2 cellular contexts compared by ENCODE assay signal in the genomic region with DNA sequence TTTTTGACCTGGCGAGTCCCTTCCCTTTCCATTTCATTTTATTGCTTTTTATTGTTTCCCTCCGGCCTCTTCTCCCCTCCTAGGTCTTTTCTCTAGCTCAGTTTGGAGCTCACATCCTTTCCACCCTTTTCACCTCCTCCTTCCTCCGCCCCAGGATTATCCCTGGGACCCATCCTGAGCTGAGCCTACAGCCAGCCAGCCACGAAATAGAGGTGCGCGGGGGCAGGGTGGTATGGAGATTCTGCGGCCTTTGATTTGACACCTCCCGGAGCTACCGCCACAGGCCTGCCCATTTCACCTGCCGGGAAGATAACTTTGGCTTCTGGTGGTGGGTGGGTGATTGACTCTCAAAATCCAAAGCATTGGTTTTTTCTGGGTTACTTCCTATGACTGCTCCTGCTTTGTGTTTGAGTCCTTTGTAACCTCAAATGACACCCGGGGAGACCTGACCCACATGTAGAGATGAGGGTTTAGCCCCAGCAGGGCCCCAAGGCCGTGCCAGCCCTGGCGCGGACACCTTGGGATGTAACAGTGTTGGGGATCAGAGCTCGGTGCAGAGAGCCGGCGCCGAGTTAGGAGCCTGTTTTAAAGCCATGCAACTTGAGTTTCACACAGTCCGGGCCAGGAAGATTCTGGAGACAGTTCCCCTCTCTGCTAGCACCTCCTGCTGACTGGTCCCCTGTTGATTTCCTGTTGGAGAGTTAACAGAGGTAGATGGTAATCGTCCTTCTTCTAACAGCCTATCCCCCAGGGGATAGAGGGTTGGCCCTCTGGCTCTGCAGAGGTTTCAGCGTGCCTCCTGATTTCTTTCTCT.
TF ChIP-seq lines count a peak whose summit lies in the region.

No MANE protein-coding gene starts in this region.

TF ChIP-seq in HEK293, 187 proteins besides CTCF, POLR2A, EP300 and RAD21 (continued from another document and continues in another):
- TF ChIP-seq, protein P1, sequence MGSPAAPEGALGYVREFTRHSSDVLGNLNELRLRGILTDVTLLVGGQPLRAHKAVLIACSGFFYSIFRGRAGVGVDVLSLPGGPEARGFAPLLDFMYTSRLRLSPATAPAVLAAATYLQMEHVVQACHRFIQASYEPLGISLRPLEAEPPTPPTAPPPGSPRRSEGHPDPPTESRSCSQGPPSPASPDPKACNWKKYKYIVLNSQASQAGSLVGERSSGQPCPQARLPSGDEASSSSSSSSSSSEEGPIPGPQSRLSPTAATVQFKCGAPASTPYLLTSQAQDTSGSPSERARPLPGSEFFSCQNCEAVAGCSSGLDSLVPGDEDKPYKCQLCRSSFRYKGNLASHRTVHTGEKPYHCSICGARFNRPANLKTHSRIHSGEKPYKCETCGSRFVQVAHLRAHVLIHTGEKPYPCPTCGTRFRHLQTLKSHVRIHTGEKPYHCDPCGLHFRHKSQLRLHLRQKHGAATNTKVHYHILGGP (tag by site-specific recombination; IDR thresholded peaks at IDR 0.05): no peak
- TF ChIP-seq ZNF768 (tag by site-specific recombination; IDR thresholded peaks at IDR 0.05): no peak
- TF ChIP-seq, protein P2, sequence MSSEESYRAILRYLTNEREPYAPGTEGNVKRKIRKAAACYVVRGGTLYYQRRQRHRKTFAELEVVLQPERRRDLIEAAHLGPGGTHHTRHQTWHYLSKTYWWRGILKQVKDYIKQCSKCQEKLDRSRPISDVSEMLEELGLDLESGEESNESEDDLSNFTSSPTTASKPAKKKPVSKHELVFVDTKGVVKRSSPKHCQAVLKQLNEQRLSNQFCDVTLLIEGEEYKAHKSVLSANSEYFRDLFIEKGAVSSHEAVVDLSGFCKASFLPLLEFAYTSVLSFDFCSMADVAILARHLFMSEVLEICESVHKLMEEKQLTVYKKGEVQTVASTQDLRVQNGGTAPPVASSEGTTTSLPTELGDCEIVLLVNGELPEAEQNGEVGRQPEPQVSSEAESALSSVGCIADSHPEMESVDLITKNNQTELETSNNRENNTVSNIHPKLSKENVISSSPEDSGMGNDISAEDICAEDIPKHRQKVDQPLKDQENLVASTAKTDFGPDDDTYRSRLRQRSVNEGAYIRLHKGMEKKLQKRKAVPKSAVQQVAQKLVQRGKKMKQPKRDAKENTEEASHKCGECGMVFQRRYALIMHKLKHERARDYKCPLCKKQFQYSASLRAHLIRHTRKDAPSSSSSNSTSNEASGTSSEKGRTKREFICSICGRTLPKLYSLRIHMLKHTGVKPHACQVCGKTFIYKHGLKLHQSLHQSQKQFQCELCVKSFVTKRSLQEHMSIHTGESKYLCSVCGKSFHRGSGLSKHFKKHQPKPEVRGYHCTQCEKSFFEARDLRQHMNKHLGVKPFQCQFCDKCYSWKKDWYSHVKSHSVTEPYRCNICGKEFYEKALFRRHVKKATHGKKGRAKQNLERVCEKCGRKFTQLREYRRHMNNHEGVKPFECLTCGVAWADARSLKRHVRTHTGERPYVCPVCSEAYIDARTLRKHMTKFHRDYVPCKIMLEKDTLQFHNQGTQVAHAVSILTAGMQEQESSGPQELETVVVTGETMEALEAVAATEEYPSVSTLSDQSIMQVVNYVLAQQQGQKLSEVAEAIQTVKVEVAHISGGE (tag by site-specific recombination; conservative IDR thresholded peaks at IDR 0.05; ENCODE audit: low read depth): peak; percentile 31
- TF ChIP-seq ZIC2 (tag by site-specific recombination; IDR thresholded peaks at IDR 0.05): peak; percentile 83
- peak; percentile 93 for TF ChIP-seq GLIS1 (tag by site-specific recombination; IDR thresholded peaks at IDR 0.05)
- TF ChIP-seq ZBTB48 (tag by site-specific recombination; IDR thresholded peaks at IDR 0.05): peak; percentile 20; the same call in 1 of the 2 replicates
- TF ChIP-seq ZNF211 (tag by site-specific recombination; IDR thresholded peaks at IDR 0.05; ENCODE audit: low read depth): no peak
- TF ChIP-seq ZNF843 (tag by site-specific recombination; IDR thresholded peaks at IDR 0.05): 0 out of 2 replicates have a peak, but pooled peaks have one; percentile 21
- peak; percentile 56; the same call in 1 of the 2 replicates for TF ChIP-seq IKZF3 (tag by site-specific recombination; IDR thresholded peaks at IDR 0.05)
- TF ChIP-seq, protein P3, sequence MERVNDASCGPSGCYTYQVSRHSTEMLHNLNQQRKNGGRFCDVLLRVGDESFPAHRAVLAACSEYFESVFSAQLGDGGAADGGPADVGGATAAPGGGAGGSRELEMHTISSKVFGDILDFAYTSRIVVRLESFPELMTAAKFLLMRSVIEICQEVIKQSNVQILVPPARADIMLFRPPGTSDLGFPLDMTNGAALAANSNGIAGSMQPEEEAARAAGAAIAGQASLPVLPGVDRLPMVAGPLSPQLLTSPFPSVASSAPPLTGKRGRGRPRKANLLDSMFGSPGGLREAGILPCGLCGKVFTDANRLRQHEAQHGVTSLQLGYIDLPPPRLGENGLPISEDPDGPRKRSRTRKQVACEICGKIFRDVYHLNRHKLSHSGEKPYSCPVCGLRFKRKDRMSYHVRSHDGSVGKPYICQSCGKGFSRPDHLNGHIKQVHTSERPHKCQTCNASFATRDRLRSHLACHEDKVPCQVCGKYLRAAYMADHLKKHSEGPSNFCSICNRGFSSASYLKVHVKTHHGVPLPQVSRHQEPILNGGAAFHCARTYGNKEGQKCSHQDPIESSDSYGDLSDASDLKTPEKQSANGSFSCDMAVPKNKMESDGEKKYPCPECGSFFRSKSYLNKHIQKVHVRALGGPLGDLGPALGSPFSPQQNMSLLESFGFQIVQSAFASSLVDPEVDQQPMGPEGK (tag by site-specific recombination; IDR thresholded peaks at IDR 0.05): peak; percentile 40
- no peak for TF ChIP-seq ZNF394 (tag by site-specific recombination; IDR thresholded peaks at IDR 0.05; ENCODE audit: borderline replicate concordance)
- TF ChIP-seq, protein P4, sequence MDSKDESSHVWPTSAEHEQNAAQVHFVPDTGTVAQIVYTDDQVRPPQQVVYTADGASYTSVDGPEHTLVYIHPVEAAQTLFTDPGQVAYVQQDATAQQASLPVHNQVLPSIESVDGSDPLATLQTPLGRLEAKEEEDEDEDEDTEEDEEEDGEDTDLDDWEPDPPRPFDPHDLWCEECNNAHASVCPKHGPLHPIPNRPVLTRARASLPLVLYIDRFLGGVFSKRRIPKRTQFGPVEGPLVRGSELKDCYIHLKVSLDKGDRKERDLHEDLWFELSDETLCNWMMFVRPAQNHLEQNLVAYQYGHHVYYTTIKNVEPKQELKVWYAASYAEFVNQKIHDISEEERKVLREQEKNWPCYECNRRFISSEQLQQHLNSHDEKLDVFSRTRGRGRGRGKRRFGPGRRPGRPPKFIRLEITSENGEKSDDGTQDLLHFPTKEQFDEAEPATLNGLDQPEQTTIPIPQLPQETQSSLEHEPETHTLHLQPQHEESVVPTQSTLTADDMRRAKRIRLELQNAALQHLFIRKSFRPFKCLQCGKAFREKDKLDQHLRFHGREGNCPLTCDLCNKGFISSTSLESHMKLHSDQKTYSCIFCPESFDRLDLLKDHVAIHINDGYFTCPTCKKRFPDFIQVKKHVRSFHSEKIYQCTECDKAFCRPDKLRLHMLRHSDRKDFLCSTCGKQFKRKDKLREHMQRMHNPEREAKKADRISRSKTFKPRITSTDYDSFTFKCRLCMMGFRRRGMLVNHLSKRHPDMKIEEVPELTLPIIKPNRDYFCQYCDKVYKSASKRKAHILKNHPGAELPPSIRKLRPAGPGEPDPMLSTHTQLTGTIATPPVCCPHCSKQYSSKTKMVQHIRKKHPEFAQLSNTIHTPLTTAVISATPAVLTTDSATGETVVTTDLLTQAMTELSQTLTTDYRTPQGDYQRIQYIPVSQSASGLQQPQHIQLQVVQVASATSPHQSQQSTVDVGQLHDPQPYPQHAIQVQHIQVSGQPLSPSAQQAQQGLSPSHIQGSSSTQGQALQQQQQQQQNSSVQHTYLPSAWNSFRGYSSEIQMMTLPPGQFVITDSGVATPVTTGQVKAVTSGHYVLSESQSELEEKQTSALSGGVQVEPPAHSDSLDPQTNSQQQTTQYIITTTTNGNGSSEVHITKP (tag by site-specific recombination; IDR thresholded peaks at IDR 0.05): 0 out of 2 replicates have a peak, but pooled peaks have one; percentile 11
- TF ChIP-seq ZNF558 (tag by site-specific recombination; IDR thresholded peaks at IDR 0.05): no peak
- peak; percentile 54; the same call in 1 of the 2 replicates for TF ChIP-seq ZEB2 (tag by site-specific recombination; IDR thresholded peaks at IDR 0.05)

TF ChIP-seq in GM12878, 131 proteins besides CTCF, POLR2A, EP300 and RAD21 (continued from another document and continues in another):
- TF ChIP-seq TAF1 (IDR thresholded peaks at IDR 0.05; ENCODE audit: borderline replicate concordance, low read depth, low read length) (0 out of 2 replicates have a peak, but pooled peaks have one; percentile 21), TCF7 (IDR thresholded peaks at IDR 0.05; ENCODE audit: borderline replicate concordance) (no peak), HDGF (IDR thresholded peaks at IDR 0.05) (peak; percentile 16; the same call in 1 of the 2 replicates), TCF12 (IDR thresholded peaks at IDR 0.05; ENCODE audit: low read depth, low read length) (no peak), HDAC2 (IDR thresholded peaks at IDR 0.05) (no peak), JUNB (IDR thresholded peaks at IDR 0.05) (no peak), EED (IDR thresholded peaks at IDR 0.05; ENCODE audit: low read depth) (peak; percentile 67), ZBED1 (IDR thresholded peaks at IDR 0.05; ENCODE audit: borderline replicate concordance) (peak; percentile 45; the same call in 1 of the 2 replicates), MEF2B (IDR thresholded peaks at IDR 0.05; ENCODE audit: partially characterized antibody, poor library complexity, severe bottlenecking) (peak; percentile 97), HCFC1 (IDR thresholded peaks at IDR 0.05; ENCODE audit: low read length) (no peak), FOXM1 (IDR thresholded peaks at IDR 0.05; ENCODE audit: low read depth, low read length) (no peak), SMC3 (IDR thresholded peaks at IDR 0.05; ENCODE audit: borderline replicate concordance, low read length) (peak; percentile 66; the same call in 1 of the 2 replicates), IKZF1 (conservative IDR thresholded peaks at IDR 0.05) (peak; percentile 75), SMARCA5 (IDR thresholded peaks at IDR 0.05) (peak; percentile 84), POU2F2 (IDR thresholded peaks at IDR 0.05; ENCODE audit: borderline replicate concordance, low read depth, low read length) (peak; percentile 73; the same call in 2 of the 3 replicates)
- TF ChIP-seq, protein P5, sequence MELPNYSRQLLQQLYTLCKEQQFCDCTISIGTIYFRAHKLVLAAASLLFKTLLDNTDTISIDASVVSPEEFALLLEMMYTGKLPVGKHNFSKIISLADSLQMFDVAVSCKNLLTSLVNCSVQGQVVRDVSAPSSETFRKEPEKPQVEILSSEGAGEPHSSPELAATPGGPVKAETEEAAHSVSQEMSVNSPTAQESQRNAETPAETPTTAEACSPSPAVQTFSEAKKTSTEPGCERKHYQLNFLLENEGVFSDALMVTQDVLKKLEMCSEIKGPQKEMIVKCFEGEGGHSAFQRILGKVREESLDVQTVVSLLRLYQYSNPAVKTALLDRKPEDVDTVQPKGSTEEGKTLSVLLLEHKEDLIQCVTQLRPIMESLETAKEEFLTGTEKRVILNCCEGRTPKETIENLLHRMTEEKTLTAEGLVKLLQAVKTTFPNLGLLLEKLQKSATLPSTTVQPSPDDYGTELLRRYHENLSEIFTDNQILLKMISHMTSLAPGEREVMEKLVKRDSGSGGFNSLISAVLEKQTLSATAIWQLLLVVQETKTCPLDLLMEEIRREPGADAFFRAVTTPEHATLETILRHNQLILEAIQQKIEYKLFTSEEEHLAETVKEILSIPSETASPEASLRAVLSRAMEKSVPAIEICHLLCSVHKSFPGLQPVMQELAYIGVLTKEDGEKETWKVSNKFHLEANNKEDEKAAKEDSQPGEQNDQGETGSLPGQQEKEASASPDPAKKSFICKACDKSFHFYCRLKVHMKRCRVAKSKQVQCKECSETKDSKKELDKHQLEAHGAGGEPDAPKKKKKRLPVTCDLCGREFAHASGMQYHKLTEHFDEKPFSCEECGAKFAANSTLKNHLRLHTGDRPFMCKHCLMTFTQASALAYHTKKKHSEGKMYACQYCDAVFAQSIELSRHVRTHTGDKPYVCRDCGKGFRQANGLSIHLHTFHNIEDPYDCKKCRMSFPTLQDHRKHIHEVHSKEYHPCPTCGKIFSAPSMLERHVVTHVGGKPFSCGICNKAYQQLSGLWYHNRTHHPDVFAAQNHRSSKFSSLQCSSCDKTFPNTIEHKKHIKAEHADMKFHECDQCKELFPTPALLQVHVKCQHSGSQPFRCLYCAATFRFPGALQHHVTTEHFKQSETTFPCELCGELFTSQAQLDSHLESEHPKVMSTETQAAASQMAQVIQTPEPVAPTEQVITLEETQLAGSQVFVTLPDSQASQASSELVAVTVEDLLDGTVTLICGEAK (IDR thresholded peaks at IDR 0.05; ENCODE audit: borderline replicate concordance): no peak
- TF ChIP-seq, protein P6, sequence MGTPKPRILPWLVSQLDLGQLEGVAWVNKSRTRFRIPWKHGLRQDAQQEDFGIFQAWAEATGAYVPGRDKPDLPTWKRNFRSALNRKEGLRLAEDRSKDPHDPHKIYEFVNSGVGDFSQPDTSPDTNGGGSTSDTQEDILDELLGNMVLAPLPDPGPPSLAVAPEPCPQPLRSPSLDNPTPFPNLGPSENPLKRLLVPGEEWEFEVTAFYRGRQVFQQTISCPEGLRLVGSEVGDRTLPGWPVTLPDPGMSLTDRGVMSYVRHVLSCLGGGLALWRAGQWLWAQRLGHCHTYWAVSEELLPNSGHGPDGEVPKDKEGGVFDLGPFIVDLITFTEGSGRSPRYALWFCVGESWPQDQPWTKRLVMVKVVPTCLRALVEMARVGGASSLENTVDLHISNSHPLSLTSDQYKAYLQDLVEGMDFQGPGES (IDR thresholded peaks at IDR 0.05): no peak
- TF ChIP-seq, protein P7, sequence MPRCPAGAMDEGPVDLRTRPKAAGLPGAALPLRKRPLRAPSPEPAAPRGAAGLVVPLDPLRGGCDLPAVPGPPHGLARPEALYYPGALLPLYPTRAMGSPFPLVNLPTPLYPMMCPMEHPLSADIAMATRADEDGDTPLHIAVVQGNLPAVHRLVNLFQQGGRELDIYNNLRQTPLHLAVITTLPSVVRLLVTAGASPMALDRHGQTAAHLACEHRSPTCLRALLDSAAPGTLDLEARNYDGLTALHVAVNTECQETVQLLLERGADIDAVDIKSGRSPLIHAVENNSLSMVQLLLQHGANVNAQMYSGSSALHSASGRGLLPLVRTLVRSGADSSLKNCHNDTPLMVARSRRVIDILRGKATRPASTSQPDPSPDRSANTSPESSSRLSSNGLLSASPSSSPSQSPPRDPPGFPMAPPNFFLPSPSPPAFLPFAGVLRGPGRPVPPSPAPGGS (IDR thresholded peaks at IDR 0.05; ENCODE audit: borderline replicate concordance, insufficient read depth, low read depth, low read length, poor library complexity, severe bottlenecking): no peak
- TF ChIP-seq, protein P8, sequence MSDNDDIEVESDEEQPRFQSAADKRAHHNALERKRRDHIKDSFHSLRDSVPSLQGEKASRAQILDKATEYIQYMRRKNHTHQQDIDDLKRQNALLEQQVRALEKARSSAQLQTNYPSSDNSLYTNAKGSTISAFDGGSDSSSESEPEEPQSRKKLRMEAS (IDR thresholded peaks at IDR 0.05; ENCODE audit: low read depth, low read length): peak; percentile 46; the same call in 1 of the 2 replicates
- TF ChIP-seq, protein P9, sequence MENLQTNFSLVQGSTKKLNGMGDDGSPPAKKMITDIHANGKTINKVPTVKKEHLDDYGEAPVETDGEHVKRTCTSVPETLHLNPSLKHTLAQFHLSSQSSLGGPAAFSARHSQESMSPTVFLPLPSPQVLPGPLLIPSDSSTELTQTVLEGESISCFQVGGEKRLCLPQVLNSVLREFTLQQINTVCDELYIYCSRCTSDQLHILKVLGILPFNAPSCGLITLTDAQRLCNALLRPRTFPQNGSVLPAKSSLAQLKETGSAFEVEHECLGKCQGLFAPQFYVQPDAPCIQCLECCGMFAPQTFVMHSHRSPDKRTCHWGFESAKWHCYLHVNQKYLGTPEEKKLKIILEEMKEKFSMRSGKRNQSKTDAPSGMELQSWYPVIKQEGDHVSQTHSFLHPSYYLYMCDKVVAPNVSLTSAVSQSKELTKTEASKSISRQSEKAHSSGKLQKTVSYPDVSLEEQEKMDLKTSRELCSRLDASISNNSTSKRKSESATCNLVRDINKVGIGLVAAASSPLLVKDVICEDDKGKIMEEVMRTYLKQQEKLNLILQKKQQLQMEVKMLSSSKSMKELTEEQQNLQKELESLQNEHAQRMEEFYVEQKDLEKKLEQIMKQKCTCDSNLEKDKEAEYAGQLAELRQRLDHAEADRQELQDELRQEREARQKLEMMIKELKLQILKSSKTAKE (IDR thresholded peaks at IDR 0.05; ENCODE audit: low read depth, poor library complexity, severe bottlenecking): peak; percentile 16
